14 cellular contexts compared by ENCODE assay signal in the genomic region with DNA sequence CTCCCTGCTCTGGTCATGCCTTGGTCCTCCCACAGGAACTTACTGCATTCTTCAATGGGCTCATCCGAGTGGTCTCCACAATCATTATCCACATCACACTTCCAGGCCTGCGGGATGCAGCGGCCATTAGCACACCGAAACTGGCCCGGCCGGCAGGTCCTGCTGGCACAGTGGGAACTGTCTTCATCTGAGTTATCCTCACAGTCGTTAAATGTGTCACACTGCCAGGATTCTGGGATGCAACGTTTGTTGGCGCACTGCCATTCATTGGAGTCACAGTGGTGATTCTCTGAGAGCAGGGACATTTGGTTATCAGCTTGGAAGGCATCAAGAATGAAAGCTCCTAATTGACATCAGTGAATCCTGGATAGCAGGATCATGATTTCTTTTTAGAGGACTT.
"Had no signal": no experiment of that assay in that cellular context is flagged by ENCODE, and none has a peak within 500 bp of the region (broad histone marks: within the 10 kb centered on the region; RNA-seq: fewer than 3 reads in every experiment).

No MANE protein-coding gene starts in this region.

- H3K27me3 ChIP-seq: brain microvascular endothelial cell had no signal

- H3K27ac ChIP-seq: brain microvascular endothelial cell had no signal

- ATAC-seq: activated CD4-positive, CD25-positive, alpha-beta regulatory T cell treated with anti-CD3 and anti-CD28 coated beads, Interleukin-2, amount 50 U/mL, for 24 hours; activated CD8-positive, alpha-beta memory T cell treated with anti-CD3 and anti-CD28 coated beads, Interleukin-2, amount 10 ng/mL, durations not matched to agents 7 days and 5 days; activated T-cell treated with anti-CD3 and anti-CD28 coated beads, Interleukin-2, amount 50 U/mL, for 4 hours; natural killer cell treated with Interleukin-12 subunit alpha and Interleukin-12 subunit beta and Interleukin-15 and Interleukin-18, amount 100 ng/mL, for 72 hours; sciatic nerve had no signal

- H3K4me3 ChIP-seq: dorsolateral prefrontal cortex had no signal

- DNase-seq: activated CD4-positive, alpha-beta T cell treated with anti-CD3 and anti-CD28 coated beads, Interleukin-2, amount 50 U/mL, for 4 hours; activated CD8-positive, alpha-beta memory T cell treated with anti-CD3 and anti-CD28 coated beads, Interleukin-2, amount 10 ng/mL, durations not matched to agents 7 days and 5 days; activated effector memory CD4-positive, alpha-beta T cell treated with anti-CD3 and anti-CD28 coated beads, Interleukin-2, amount 50 U/mL, for 16 hours; activated T-cell treated with anti-CD3 and anti-CD28 coated beads, Interleukin-2, amount 50 U/mL, for 4 hours; brain microvascular endothelial cell; glutamatergic neuron; immature natural killer cell; stimulated activated CD4-positive, alpha-beta T cell treated with anti-CD3 and anti-CD28 coated beads, Interleukin-2, amount 100 ng/mL, for 24 hours; stimulated activated naive CD4-positive, alpha-beta T cell; T-helper 2 cell had no signal

- H3K36me3 ChIP-seq: brain microvascular endothelial cell had no signal
